11 cellular contexts compared by ENCODE assay signal in genomic region chr14:68487805-68488590, GRCh38.
DNase-seq lines count a peak whose midpoint lies in the region; ATAC-seq and TF ChIP-seq lines count a peak whose summit lies in the region.
"Had no signal": no experiment of that assay in that cellular context is flagged by ENCODE, and none has a peak within 500 bp of the region (broad histone marks: within the 10 kb centered on the region; RNA-seq: fewer than 3 reads in every experiment).

No MANE protein-coding gene starts in this region.

- no peak for TF ChIP-seq CTCF in VCaP (conservative IDR thresholded peaks at IDR 0.05)
- TF ChIP-seq CTCF in foreskin keratinocyte (conservative IDR thresholded peaks at IDR 0.05): no peak

- H3K4me1 Mint-ChIP-seq in stimulated activated naive CD8-positive, alpha-beta T cell treated with anti-CD3 and anti-CD28 coated beads, Interleukin-15, Interleukin-2, amounts not matched to agents 100 ng/mL and 50 ng/mL, for 24 hours (ENCODE audit: low read depth): peaks cover 51% of the 10 kb centered on the region
- H3K4me1 Mint-ChIP-seq in stimulated activated naive CD8-positive, alpha-beta T cell treated with anti-CD3 and anti-CD28 coated beads, Interleukin-15, amount 100 ng/mL, for 72 hours: peaks cover 55% of the 10 kb centered on the region
- peaks cover 24 to 34% of the 10 kb centered on the region in 2 donors for H3K4me1 Mint-ChIP-seq in immature natural killer cell

- DNase-seq in stimulated activated naive CD8-positive, alpha-beta T cell treated with anti-CD3 and anti-CD28 coated beads, Interleukin-15, amount 100 ng/mL, for 72 hours: no peak
- DNase-seq in foreskin keratinocyte (peak in 1 of 2 donors; percentile 55), inferior parietal cortex (ENCODE audit: extremely low spot score) (no peak), NCI-H524 (lab: John Stamatoyannopoulos, UW) (no peak), COLO668 (lab: John Stamatoyannopoulos, UW; ENCODE audit: unreplicated experiment) (no peak), immature natural killer cell (no peak)
- DNase-seq: amniotic stem cell, NCI-H2081, transverse colon had no signal

- no peaks in the 10 kb centered on the region for H3K27me3 Mint-ChIP-seq in stimulated activated naive CD8-positive, alpha-beta T cell treated with anti-CD3 and anti-CD28 coated beads, Interleukin-15, Interleukin-2, amounts not matched to agents 100 ng/mL and 50 ng/mL, for 24 hours
- no peaks in the 10 kb centered on the region for H3K27me3 Mint-ChIP-seq in stimulated activated naive CD8-positive, alpha-beta T cell treated with anti-CD3 and anti-CD28 coated beads, Interleukin-15, amount 100 ng/mL, for 72 hours
- peaks cover 0 to 3% (median 0%) of the 10 kb centered on the region in 3 donors for H3K27me3 Mint-ChIP-seq in immature natural killer cell (ENCODE audit: low read depth in 3 of 3)

- H3K9me3 Mint-ChIP-seq in stimulated activated naive CD8-positive, alpha-beta T cell treated with anti-CD3 and anti-CD28 coated beads, Interleukin-15, Interleukin-2, amounts not matched to agents 100 ng/mL and 50 ng/mL, for 24 hours: no peaks in the 10 kb centered on the region
- H3K9me3 Mint-ChIP-seq in stimulated activated naive CD8-positive, alpha-beta T cell treated with anti-CD3 and anti-CD28 coated beads, Interleukin-15, amount 100 ng/mL, for 72 hours: peaks cover 0 to 4% of the 10 kb centered on the region in 2 donors
- H3K9me3 Mint-ChIP-seq in immature natural killer cell: no peaks in the 10 kb centered on the region

- H3K27me3 ChIP-seq in foreskin keratinocyte: no peaks in the 10 kb centered on the region
- H3K27me3 ChIP-seq: transverse colon had no signal

- H3K27ac ChIP-seq in VCaP (peak overlapping the region; percentile 37; the same call in 1 of the 2 replicates), foreskin keratinocyte (no peak overlapping the region)
- H3K27ac ChIP-seq: transverse colon had no signal

- H3K36me3 Mint-ChIP-seq in stimulated activated naive CD8-positive, alpha-beta T cell treated with anti-CD3 and anti-CD28 coated beads, Interleukin-15, Interleukin-2, amounts not matched to agents 100 ng/mL and 50 ng/mL, for 24 hours (ENCODE audit: low read depth): peaks cover under 1% of the 10 kb centered on the region
- H3K36me3 Mint-ChIP-seq in immature natural killer cell: peaks cover 0 to 18% (median 2%) of the 10 kb centered on the region in 3 donors

- peak overlapping the region; percentile 8 for H3K27ac Mint-ChIP-seq in stimulated activated naive CD8-positive, alpha-beta T cell treated with anti-CD3 and anti-CD28 coated beads, Interleukin-15, Interleukin-2, amounts not matched to agents 100 ng/mL and 50 ng/mL, for 24 hours
- no peak overlapping the region for H3K27ac Mint-ChIP-seq in stimulated activated naive CD8-positive, alpha-beta T cell treated with anti-CD3 and anti-CD28 coated beads, Interleukin-15, amount 100 ng/mL, for 72 hours
- H3K27ac Mint-ChIP-seq in immature natural killer cell: peak overlapping the region in 1 of 6 donors; percentile 39

- H3K4me1 ChIP-seq in foreskin keratinocyte: peaks cover 13% of the 10 kb centered on the region

- ATAC-seq in stimulated activated naive CD8-positive, alpha-beta T cell treated with anti-CD3 and anti-CD28 coated beads, Interleukin-15, amount 100 ng/mL, for 72 hours: no peak
- peak; percentile 19 for ATAC-seq in foreskin keratinocyte

- H3K4me3 Mint-ChIP-seq in stimulated activated naive CD8-positive, alpha-beta T cell treated with anti-CD3 and anti-CD28 coated beads, Interleukin-15, Interleukin-2, amounts not matched to agents 100 ng/mL and 50 ng/mL, for 24 hours: no peak overlapping the region
- H3K4me3 Mint-ChIP-seq in stimulated activated naive CD8-positive, alpha-beta T cell treated with anti-CD3 and anti-CD28 coated beads, Interleukin-15, amount 100 ng/mL, for 72 hours: no peak overlapping the region
- H3K4me3 Mint-ChIP-seq in immature natural killer cell: no peak overlapping the region
